In the genomic region with DNA sequence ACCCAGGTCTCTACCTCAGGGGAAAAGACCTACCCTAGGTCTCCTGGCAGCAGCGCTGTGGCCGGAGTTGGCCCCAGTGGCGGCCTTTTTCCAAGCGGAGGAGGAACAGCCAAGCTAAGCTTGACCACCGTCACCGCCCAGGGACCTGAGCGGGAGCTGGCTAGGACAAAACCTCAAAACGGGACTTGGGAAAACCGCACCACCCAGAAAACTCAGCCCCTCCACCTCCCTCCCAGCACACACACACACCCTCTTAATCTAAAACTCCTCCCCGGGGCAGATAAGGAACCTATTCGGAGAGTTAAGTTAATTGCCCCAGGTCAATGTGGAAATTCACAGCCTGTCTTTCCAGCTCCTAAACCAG, we compare ENCODE assay signal across 9 cellular contexts. TPM values are rescaled to one million over a fixed set of nuclear protein-coding genes. Genes with fewer than 3 reads are reported as not detected.
DNase-seq lines count a peak whose midpoint lies in the region; ATAC-seq and TF ChIP-seq lines count a peak whose summit lies in the region.
"Had no signal": no experiment of that assay in that cellular context is flagged by ENCODE, and none has a peak within 500 bp of the region (broad histone marks: within the 10 kb centered on the region; RNA-seq: fewer than 3 reads in every experiment).

No MANE protein-coding gene starts in this region.

- no peaks in the 10 kb centered on the region for H3K9me3 ChIP-seq in CD4-positive, alpha-beta memory T cell (ENCODE audit: control insufficient read depth in 1 of 2, low read length in 2 of 2)
- H3K9me3 ChIP-seq in endodermal cell (ENCODE audit: control insufficient read depth, low read length) (no peaks in the 10 kb centered on the region), SK-N-SH (no peaks in the 10 kb centered on the region)

- intact Hi-C loops in CD4-positive, alpha-beta memory T cell (cut with micrococcal nuclease), result loop anchor here (5.0 kb wide), 2 partner anchors 47 to 172 kb away; no protein-coding TSS in a partner anchor

- no peaks in the 10 kb centered on the region for H3K9me3 Mint-ChIP-seq in CD4-positive, alpha-beta memory T cell
- H3K9me3 Mint-ChIP-seq in endodermal cell (no peaks in the 10 kb centered on the region), nephron (no peaks in the 10 kb centered on the region)

- no peak overlapping the region for H2AFZ ChIP-seq in SK-N-SH (ENCODE audit: low read depth)

- H3K36me3 ChIP-seq in CD4-positive, alpha-beta memory T cell (ENCODE audit: insufficient read depth, low read length), result no peaks in the 10 kb centered on the region
- H3K36me3 ChIP-seq in endodermal cell (ENCODE audit: control insufficient read depth, insufficient read depth, low read length), result no peaks in the 10 kb centered on the region
- no peaks in the 10 kb centered on the region for H3K36me3 ChIP-seq in SK-N-SH (replicated peaks in 1 of 2; ENCODE audit: control insufficient read depth in 1 of 2, insufficient read depth in 2 of 2, low read length in 1 of 2)

- H3K4me1 Mint-ChIP-seq in CD4-positive, alpha-beta memory T cell, result peaks cover 14 to 41% (median 17%) of the 10 kb centered on the region in 4 donors
- H3K4me1 Mint-ChIP-seq in endodermal cell (peaks cover 32% of the 10 kb centered on the region), nephron (peaks cover 18% of the 10 kb centered on the region)

- 4 to 10% methylated on average over 5 to 11 of the region's 11 CpGs for WGBS in endodermal cell (ENCODE audit: insufficient coverage in 1 of 2, insufficient read length in 1 of 2), 2 experiments
- 94% methylated on average over 9 of the region's 11 CpGs for WGBS in SK-N-SH (ENCODE audit: low lambda C conversion rate)

- ATAC-seq in GM19452 (IDR thresholded peaks at IDR 0.05; ENCODE audit: unreplicated experiment), result no peak
- no peak for ATAC-seq in GM21447 (IDR thresholded peaks at IDR 0.05; ENCODE audit: unreplicated experiment)

- peak overlapping the region in 5 of 7 donors; percentile 75 to 90 (median 84) for H3K27ac Mint-ChIP-seq in CD4-positive, alpha-beta memory T cell
- H3K27ac Mint-ChIP-seq in endodermal cell, result peak overlapping the region; percentile 86
- H3K27ac Mint-ChIP-seq in nephron, result peak overlapping the region; percentile 82 to 99 (median 86)

- H3K4me2 ChIP-seq in SK-N-SH, result no peak overlapping the region; the same call in 1 of the 2 replicates

- no peak overlapping the region for H3K27ac ChIP-seq in CD4-positive, alpha-beta memory T cell (ENCODE audit: low read depth, low read length)
- H3K27ac ChIP-seq in endodermal cell (ENCODE audit: low read depth, low read length), result peak overlapping the region; percentile 25
- no peak overlapping the region for H3K27ac ChIP-seq in SK-N-SH (ENCODE audit: low read depth in 2 of 2, low read length in 1 of 2)

- H3K4me1 ChIP-seq in CD4-positive, alpha-beta memory T cell (ENCODE audit: insufficient read depth, low read length), result peaks cover 18% of the 10 kb centered on the region
- H3K4me1 ChIP-seq in endodermal cell (ENCODE audit: control insufficient read depth, insufficient read depth, low read length), result peaks cover 7% of the 10 kb centered on the region
- peaks cover 8 to 17% of the 10 kb centered on the region in 2 experiments; a peak in 3 of 4 replicates for H3K4me1 ChIP-seq in SK-N-SH (ENCODE audit: control insufficient read depth in 1 of 2, insufficient read depth in 2 of 2, low read depth in 1 of 2, low read length in 1 of 2)

- H3K27me3 Mint-ChIP-seq in CD4-positive, alpha-beta memory T cell, result no peaks in the 10 kb centered on the region
- peaks cover 15% of the 10 kb centered on the region for H3K27me3 Mint-ChIP-seq in endodermal cell (ENCODE audit: insufficient read depth)
- peaks cover 14% of the 10 kb centered on the region for H3K27me3 Mint-ChIP-seq in nephron (ENCODE audit: low read depth)

- H4K20me1 ChIP-seq in SK-N-SH (ENCODE audit: insufficient read depth), result peaks cover 6% of the 10 kb centered on the region; the same call in 1 of the 2 replicates

- TF ChIP-seq EP300 in SK-N-SH (IDR thresholded peaks at IDR 0.05; ENCODE audit: borderline replicate concordance in 1 of 2, low read depth in 1 of 2, low read length in 1 of 2), result no peak

- H3F3A ChIP-seq in SK-N-SH (replicated peaks; ENCODE audit: insufficient read depth), result peaks cover 17% of the 10 kb centered on the region

- peaks cover 23% of the 10 kb centered on the region for H3K79me2 ChIP-seq in SK-N-SH (ENCODE audit: insufficient read depth)

- no peaks in the 10 kb centered on the region for H3K9me2 ChIP-seq in SK-N-SH

- TF ChIP-seq RAD21 in SK-N-SH (IDR thresholded peaks at IDR 0.05; ENCODE audit: low read length), result no peak

- peaks cover 0 to 23% of the 10 kb centered on the region in 2 donors for H3K36me3 Mint-ChIP-seq in CD4-positive, alpha-beta memory T cell
- H3K36me3 Mint-ChIP-seq in endodermal cell (ENCODE audit: low read depth), result no peaks in the 10 kb centered on the region
- H3K36me3 Mint-ChIP-seq in nephron (ENCODE audit: low read depth), result no peaks in the 10 kb centered on the region

- DNase-seq in CD4-positive, alpha-beta memory T cell, result no peak
- DNase-seq in NCI-H226 (peak; percentile 85), endodermal cell (peak; percentile 84), SK-N-SH (no peak)
- no peak for DNase-seq in effector CD8-positive, alpha-beta T cell (lab: John Stamatoyannopoulos, UW)
- DNase-seq: SHP77 had no signal

- no peaks in the 10 kb centered on the region for H3K27me3 ChIP-seq in CD4-positive, alpha-beta memory T cell (ENCODE audit: insufficient read depth, low read length)
- peaks cover 8% of the 10 kb centered on the region for H3K27me3 ChIP-seq in endodermal cell (ENCODE audit: control insufficient read depth, insufficient read depth, low read length, poor library complexity, severe bottlenecking)
- H3K27me3 ChIP-seq in SK-N-SH (ENCODE audit: insufficient read depth), result no peaks in the 10 kb centered on the region

- H3K9ac ChIP-seq in endodermal cell (ENCODE audit: extremely low read depth, low read length, poor library complexity, severe bottlenecking) (peak overlapping the region; percentile 67), SK-N-SH (no peak overlapping the region)

- POLR2A ChIA-PET in CD4-positive, alpha-beta memory T cell (lab: Charles Lee; ENCODE audit: partially characterized antibody), result interaction anchor here (0.6 to 11.1 kb wide), 7 partner anchors 8 to 206 kb away, joined by 3 to 238 read pairs (median 77); no protein-coding TSS in a partner anchor
- POLR2A ChIA-PET in SK-N-SH (lab: Yijun Ruan, JAX), result no interaction called here

- no peak overlapping the region for H3K4me3 ChIP-seq in CD4-positive, alpha-beta memory T cell (ENCODE audit: low read length in 2 of 2)
- H3K4me3 ChIP-seq in endodermal cell (ENCODE audit: low read length) (peak overlapping the region; percentile 94), SK-N-SH (ENCODE audit: low read depth in 2 of 2, low read length in 1 of 2) (no peak overlapping the region)

- TF ChIP-seq CTCF in endodermal cell (conservative IDR thresholded peaks at IDR 0.05) (no peak), nephron (IDR thresholded peaks at IDR 0.05; ENCODE audit: unreplicated experiment in 3 of 3) (no peak), SK-N-SH (IDR thresholded peaks at IDR 0.05) (no peak)

- CTCF ChIA-PET in CD4-positive, alpha-beta memory T cell (lab: Charles Lee; ENCODE audit: partially characterized antibody), result interaction anchor here (1.0 to 3.0 kb wide), 6 partner anchors 10 to 145 kb away, joined by 3 to 11 read pairs (median 5); no protein-coding TSS in a partner anchor
- CTCF ChIA-PET in SK-N-SH (lab: Yijun Ruan, JAX), result interaction anchor here (0.6 to 4.3 kb wide), 3 partner anchors 93 to 149 kb away, joined by 3 to 31 read pairs (median 5); no protein-coding TSS in a partner anchor

- H3K4me3 Mint-ChIP-seq in CD4-positive, alpha-beta memory T cell, result peak overlapping the region; percentile 74 to 100 (median 94)
- peak overlapping the region; percentile 87 for H3K4me3 Mint-ChIP-seq in endodermal cell
- peak overlapping the region; percentile 99 for H3K4me3 Mint-ChIP-seq in nephron

TF ChIP-seq in SK-N-SH, 30 proteins besides CTCF, POLR2A, EP300 and RAD21:
- TF ChIP-seq MEF2A (IDR thresholded peaks at IDR 0.05; ENCODE audit: borderline replicate concordance, low read depth) (no peak), GATA2 (CRISPR knock-in tag; IDR thresholded peaks at IDR 0.05) (no peak), POLR2AphosphoS5 (IDR thresholded peaks at IDR 0.05; ENCODE audit: low read depth, low read length) (no peak)
- TF ChIP-seq, protein P1, sequence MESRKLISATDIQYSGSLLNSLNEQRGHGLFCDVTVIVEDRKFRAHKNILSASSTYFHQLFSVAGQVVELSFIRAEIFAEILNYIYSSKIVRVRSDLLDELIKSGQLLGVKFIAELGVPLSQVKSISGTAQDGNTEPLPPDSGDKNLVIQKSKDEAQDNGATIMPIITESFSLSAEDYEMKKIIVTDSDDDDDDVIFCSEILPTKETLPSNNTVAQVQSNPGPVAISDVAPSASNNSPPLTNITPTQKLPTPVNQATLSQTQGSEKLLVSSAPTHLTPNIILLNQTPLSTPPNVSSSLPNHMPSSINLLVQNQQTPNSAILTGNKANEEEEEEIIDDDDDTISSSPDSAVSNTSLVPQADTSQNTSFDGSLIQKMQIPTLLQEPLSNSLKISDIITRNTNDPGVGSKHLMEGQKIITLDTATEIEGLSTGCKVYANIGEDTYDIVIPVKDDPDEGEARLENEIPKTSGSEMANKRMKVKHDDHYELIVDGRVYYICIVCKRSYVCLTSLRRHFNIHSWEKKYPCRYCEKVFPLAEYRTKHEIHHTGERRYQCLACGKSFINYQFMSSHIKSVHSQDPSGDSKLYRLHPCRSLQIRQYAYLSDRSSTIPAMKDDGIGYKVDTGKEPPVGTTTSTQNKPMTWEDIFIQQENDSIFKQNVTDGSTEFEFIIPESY (IDR thresholded peaks at IDR 0.05; ENCODE audit: borderline replicate concordance, low read depth), result no peak
- TF ChIP-seq, protein P2, sequence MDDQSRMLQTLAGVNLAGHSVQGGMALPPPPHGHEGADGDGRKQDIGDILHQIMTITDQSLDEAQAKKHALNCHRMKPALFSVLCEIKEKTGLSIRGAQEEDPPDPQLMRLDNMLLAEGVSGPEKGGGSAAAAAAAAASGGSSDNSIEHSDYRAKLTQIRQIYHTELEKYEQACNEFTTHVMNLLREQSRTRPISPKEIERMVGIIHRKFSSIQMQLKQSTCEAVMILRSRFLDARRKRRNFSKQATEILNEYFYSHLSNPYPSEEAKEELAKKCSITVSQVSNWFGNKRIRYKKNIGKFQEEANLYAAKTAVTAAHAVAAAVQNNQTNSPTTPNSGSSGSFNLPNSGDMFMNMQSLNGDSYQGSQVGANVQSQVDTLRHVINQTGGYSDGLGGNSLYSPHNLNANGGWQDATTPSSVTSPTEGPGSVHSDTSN (IDR thresholded peaks at IDR 0.05), result no peak
TF ChIP-seq in SK-N-SH: peak in this region for 0.

RNA-seq across cellular contexts. Expression of a gene that starts 2.7 kb away (rescaled TPM):
- total RNA-seq in CD4-positive, alpha-beta memory T cell, result 10 to 100 TPM; 25.9 to 28.3 TPM
- polyA plus RNA-seq in CD4-positive, alpha-beta memory T cell, result 1 to 10 TPM; 1.1 to 8.8 TPM
- 1 to 10 TPM; 4.7 to 5.3 TPM for total RNA-seq in endodermal cell
- polyA plus RNA-seq in endodermal cell (2013, experiment 1 of 2), result 9.3 TPM
- polyA plus RNA-seq in endodermal cell (2013, experiment 2 of 2), result 7.7 TPM
- polyA plus RNA-seq in SK-N-SH (2012; rRNA removed), result 3.2 and 3.6 TPM in 2 replicates
- polyA plus RNA-seq in SK-N-SH (2012; cell fraction: cytosol; rRNA removed), result 2.3 and 2.9 TPM in 2 replicates
- 9.6 and 12.0 TPM in 2 replicates for polyA plus RNA-seq in SK-N-SH (2012; cell fraction: nucleus; rRNA removed)

Comparison
In these comparisons a context has a peak if more than half of its experiments do, and no peak if none do; other contexts are left out.
1. DNase-seq: peak in NCI-H226 (single experiment) and endodermal cell (single experiment); none in CD4-positive, alpha-beta memory T cell (0 of 5), effector CD8-positive, alpha-beta T cell (single experiment) and SK-N-SH (single experiment).
2. RNA of a gene that starts 2.7 kb away (total RNA-seq): 25.9 to 28.3 TPM in CD4-positive, alpha-beta memory T cell; 4.7 to 5.3 TPM in endodermal cell; every median in the first group is over 4 times any median in the second.
3. Peak in every context shown above with its lines, with median percentiles within 50 percentile points of each other: H3K27ac Mint-ChIP-seq and H3K4me3 Mint-ChIP-seq.